ENCODE assay signal across 1 cellular context in the genomic region with DNA sequence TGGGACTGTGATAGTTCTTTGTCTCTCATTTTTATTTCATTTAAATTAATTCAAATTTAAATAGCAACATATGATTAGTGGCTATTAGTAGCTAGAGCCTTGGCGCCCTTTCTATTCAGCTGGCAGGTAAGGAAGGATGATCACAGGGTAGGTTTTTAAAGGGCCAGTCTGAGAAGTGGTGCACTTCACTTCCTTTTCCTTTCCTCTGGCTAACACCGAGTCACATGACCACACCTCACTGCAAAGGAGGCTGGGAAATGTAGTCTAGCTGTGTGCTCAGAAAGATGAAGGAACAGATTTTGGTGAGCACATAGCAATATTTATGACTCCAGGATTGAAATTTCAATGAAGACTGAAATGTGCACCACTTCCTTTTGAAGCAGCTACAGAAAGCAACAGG.
A peak's percentile ranks its signal among the peaks of the same experiment; 100 is the strongest.
TF ChIP-seq lines count a peak whose summit lies in the region.

No MANE protein-coding gene starts in this region.

TF ChIP-seq in HEK293, 187 proteins besides CTCF, POLR2A, EP300 and RAD21 (continued from another document):
- TF ChIP-seq, protein P1, sequence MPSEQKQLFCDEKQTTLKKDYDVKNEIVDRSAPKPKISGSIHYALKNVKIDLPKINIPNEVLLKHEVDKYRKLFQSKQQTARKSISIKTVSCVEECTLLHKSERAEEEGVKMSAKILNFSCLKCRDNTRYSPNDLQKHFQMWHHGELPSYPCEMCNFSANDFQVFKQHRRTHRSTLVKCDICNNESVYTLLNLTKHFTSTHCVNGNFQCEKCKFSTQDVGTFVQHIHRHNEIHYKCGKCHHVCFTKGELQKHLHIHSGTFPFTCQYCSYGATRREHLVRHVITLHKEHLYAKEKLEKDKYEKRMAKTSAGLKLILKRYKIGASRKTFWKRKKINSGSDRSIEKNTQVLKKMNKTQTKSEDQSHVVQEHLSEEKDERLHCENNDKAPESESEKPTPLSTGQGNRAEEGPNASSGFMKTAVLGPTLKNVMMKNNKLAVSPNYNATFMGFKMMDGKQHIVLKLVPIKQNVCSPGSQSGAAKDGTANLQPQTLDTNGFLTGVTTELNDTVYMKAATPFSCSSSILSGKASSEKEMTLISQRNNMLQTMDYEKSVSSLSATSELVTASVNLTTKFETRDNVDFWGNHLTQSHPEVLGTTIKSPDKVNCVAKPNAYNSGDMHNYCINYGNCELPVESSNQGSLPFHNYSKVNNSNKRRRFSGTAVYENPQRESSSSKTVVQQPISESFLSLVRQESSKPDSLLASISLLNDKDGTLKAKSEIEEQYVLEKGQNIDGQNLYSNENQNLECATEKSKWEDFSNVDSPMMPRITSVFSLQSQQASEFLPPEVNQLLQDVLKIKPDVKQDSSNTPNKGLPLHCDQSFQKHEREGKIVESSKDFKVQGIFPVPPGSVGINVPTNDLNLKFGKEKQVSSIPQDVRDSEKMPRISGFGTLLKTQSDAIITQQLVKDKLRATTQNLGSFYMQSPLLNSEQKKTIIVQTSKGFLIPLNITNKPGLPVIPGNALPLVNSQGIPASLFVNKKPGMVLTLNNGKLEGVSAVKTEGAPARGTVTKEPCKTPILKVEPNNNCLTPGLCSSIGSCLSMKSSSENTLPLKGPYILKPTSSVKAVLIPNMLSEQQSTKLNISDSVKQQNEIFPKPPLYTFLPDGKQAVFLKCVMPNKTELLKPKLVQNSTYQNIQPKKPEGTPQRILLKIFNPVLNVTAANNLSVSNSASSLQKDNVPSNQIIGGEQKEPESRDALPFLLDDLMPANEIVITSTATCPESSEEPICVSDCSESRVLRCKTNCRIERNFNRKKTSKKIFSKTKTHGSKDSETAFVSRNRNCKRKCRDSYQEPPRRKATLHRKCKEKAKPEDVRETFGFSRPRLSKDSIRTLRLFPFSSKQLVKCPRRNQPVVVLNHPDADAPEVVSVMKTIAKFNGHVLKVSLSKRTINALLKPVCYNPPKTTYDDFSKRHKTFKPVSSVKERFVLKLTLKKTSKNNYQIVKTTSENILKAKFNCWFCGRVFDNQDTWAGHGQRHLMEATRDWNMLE (tag by site-specific recombination; conservative IDR thresholded peaks at IDR 0.05; ENCODE audit: low read depth) = peak; percentile 51; the same call in 1 of the 2 replicates
